In the genomic region with DNA sequence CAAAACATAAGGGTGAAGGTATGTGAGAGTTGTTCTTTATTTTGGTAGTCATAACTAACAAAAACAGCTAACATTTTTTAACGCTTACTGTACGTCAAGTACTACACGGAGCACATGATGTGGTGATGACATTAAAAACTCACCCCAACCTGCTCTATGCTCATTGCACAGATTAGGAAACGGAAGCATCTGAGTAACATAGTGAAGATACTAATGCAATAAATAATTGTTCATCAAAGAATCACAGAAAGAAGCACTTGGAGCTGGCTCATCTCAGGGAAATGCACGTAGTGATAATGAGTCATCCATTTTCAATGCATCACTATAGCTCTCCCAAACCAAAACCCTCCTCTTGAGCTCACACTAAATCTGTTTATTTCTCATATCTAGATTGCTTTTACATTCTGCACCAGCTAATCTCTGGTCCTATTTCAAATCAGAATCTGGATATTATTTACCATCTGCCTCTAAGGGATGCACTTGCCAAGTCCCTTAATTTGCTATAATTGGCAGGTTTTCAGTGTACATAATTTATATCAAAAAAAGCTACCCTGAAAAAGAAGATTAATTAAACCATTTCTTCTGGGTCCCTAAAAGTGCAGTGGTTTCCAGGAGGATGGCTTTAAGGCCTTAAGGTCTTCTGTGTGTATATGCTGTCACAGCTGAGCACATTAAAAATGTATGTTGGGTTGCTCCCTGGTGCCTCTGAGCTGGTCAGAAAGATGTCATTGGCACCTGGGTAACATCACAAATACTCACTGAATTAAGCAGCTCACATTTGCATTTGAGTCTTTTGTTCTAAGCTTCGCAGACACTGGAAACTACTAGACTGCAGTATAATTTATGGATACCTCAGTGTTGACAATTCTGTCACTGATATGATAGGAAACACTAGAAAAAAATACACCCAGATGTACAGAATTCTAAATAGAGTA, we compare ENCODE assay signal across 1 cellular context.
TF ChIP-seq lines count a peak whose summit lies in the region.

No MANE protein-coding gene starts in this region.

TF ChIP-seq in SK-N-SH, 30 proteins besides CTCF, POLR2A, EP300 and RAD21 (continued from another document):
- TF ChIP-seq GATA2 (CRISPR knock-in tag; IDR thresholded peaks at IDR 0.05) (peak; percentile 39; the same call in 1 of the 2 replicates), ZBTB33 (IDR thresholded peaks at IDR 0.05; ENCODE audit: borderline replicate concordance, low read depth) (no peak), SIN3A (IDR thresholded peaks at IDR 0.05; ENCODE audit: borderline replicate concordance, low read depth, low read length) (no peak), POLR2AphosphoS5 (IDR thresholded peaks at IDR 0.05; ENCODE audit: low read depth, low read length) (peak; percentile 45; the same call in 1 of the 2 replicates), RCOR1 (IDR thresholded peaks at IDR 0.05; ENCODE audit: low read length) (0 out of 2 replicates have a peak, but pooled peaks have one; percentile 27), NRF1 (IDR thresholded peaks at IDR 0.05; ENCODE audit: low read depth, low read length) (no peak), JUND (IDR thresholded peaks at IDR 0.05) (peak; percentile 91), NFIC (IDR thresholded peaks at IDR 0.05; ENCODE audit: borderline replicate concordance) (peak; percentile 75), PBX3 (IDR thresholded peaks at IDR 0.05) (peak; percentile 83), REST (IDR thresholded peaks at IDR 0.05; ENCODE audit: low read depth, low read length) (no peak), YY1 (IDR thresholded peaks at IDR 0.05; ENCODE audit: low read depth) (no peak), CHD2 (IDR thresholded peaks at IDR 0.05; ENCODE audit: low read length, partially characterized antibody) (no peak), MAX (IDR thresholded peaks at IDR 0.05; ENCODE audit: low read depth) (peak; percentile 70), EZH2phosphoT487 (IDR thresholded peaks at IDR 0.05; ENCODE audit: borderline replicate concordance, low read depth) (no peak), USF2 (IDR thresholded peaks at IDR 0.05; ENCODE audit: borderline replicate concordance, low read depth, low read length) (no peak), RXRA (IDR thresholded peaks at IDR 0.05; ENCODE audit: borderline replicate concordance, low read depth) (peak; percentile 75)
